In the genomic region with DNA sequence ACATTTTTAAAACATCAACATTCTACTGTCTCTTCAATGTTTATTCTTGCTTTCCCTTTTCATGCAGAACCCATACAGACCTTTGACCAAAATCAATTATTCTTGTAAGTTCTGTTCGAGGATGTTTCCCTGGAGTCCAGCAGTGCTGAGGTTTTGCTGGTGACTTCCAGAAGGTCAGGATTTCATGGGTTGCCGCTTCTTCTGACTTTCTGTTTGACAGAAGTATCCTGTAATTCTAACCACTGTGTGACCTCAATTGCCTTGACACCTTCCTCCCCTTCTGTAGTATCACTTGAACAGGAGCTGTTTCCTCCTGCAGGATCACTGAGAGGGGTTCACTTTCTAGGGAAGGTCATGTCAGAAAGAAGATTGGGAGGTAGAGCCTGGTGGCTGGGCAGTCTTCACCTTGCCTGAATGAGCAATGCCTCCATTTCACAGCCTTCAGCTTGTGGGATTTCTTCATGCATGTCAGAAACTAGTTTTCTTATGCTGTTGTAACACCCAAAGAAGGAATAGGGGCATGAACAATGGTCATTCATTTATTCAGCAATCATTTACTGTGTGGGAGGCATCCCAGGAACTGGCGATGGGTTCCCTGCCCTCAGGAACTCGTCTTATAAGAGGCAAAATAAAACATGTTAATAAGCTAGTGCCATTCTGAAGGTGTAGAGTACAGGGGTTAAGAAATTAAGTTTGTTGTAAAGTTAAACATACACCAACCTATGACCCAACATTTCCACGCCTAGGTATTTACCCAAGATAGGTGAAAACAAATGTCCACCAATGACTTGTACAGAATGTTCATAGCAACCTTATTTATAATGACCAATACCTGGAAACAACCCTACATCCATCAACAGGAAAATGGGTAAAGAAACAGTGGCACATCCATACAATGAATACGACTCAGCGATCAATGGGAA, we compare ENCODE assay signal across 15 cellular contexts.
DNase-seq lines count a peak whose midpoint lies in the region; ATAC-seq, FAIRE-seq and TF ChIP-seq lines count a peak whose summit lies in the region.
"Had no signal": no experiment of that assay in that cellular context is flagged by ENCODE, and none has a peak within 500 bp of the region (broad histone marks: within the 10 kb centered on the region; RNA-seq: fewer than 3 reads in every experiment).

No MANE protein-coding gene starts in this region.

- peaks cover 49 to 93% (median 75%) of the 10 kb centered on the region in 5 donors for H3K27me3 Mint-ChIP-seq in naive thymus-derived CD8-positive, alpha-beta T cell
- peaks cover 81% of the 10 kb centered on the region for H3K27me3 Mint-ChIP-seq in stimulated activated memory B cell treated with anti-CD40 and anti-IgM and Interleukin-4, amounts not matched to agents 10 μg/mL and 1 μg/mL and 100 μg/mL, for 72 hours

- TF ChIP-seq CTCF in liver (IDR thresholded peaks at IDR 0.05; ENCODE audit: low read depth, low read length, missing input control) = no peak
- TF ChIP-seq CTCF in HepG2 (CRISPR knock-in tag; IDR thresholded peaks at IDR 0.05) = no peak

- H3K9ac ChIP-seq in liver (ENCODE audit: low read depth in 1 of 2, low read length in 2 of 2) = peak overlapping the region; percentile 20 to 42
- H3K9ac ChIP-seq in HepG2 (ENCODE audit: insufficient read depth, low read depth, low read length) = no peak overlapping the region
- no peak overlapping the region for H3K9ac ChIP-seq in mesendoderm (ENCODE audit: low read length)

- no peak overlapping the region for H3K4me3 Mint-ChIP-seq in naive thymus-derived CD8-positive, alpha-beta T cell
- no peak overlapping the region for H3K4me3 Mint-ChIP-seq in stimulated activated memory B cell treated with anti-CD40 and anti-IgM and Interleukin-4, amounts not matched to agents 10 μg/mL and 1 μg/mL and 100 μg/mL, for 72 hours
- H3K4me3 Mint-ChIP-seq: activated naive CD4-positive, alpha-beta T cell treated with anti-CD3 and anti-CD28 coated beads, Interleukin-2, amount 50 U/mL, for 24 hours; dendritic cell treated with granulocyte-macrophage colony-stimulating factor and Interleukin-4, amounts not matched to agents 40 ng/mL and 50 ng/mL, for 4 days had no signal

- H2AFZ ChIP-seq in HepG2 (ENCODE audit: low read length) = no peak overlapping the region

- H3K27ac ChIP-seq in liver (ENCODE audit: low read depth in 1 of 2, low read length in 2 of 2) = peak overlapping the region; percentile 66 to 68
- no peak overlapping the region for H3K27ac ChIP-seq in HepG2 (ENCODE audit: extremely low read length, insufficient read depth, low read length)
- H3K27ac ChIP-seq in mesendoderm (ENCODE audit: low read depth, low read length) = no peak overlapping the region
- H3K27ac ChIP-seq: foreskin keratinocyte had no signal

- H3K4me1 Mint-ChIP-seq in naive thymus-derived CD8-positive, alpha-beta T cell = peaks cover 11 to 21% (median 18%) of the 10 kb centered on the region in 4 donors
- H3K4me1 Mint-ChIP-seq in stimulated activated memory B cell treated with anti-CD40 and anti-IgM and Interleukin-4, amounts not matched to agents 10 μg/mL and 1 μg/mL and 100 μg/mL, for 72 hours = peaks cover 18% of the 10 kb centered on the region

- H4K5ac ChIP-seq in mesendoderm (ENCODE audit: low read length) = no peak overlapping the region

- no peak for TF ChIP-seq POLR2A in HepG2 (IDR thresholded peaks at IDR 0.05; ENCODE audit: insufficient read depth in 1 of 2, low read depth in 2 of 2, low read length in 2 of 2)

- H2BK120ac ChIP-seq in mesendoderm (ENCODE audit: low read depth, low read length) = no peak overlapping the region

- 35% methylated on average over 7 of the region's 7 CpGs for WGBS in liver
- WGBS in HepG2 (ENCODE audit: low lambda C conversion rate) = 23% methylated on average over 7 of the region's 7 CpGs
- WGBS in mesendoderm (ENCODE audit: extremely low coverage, insufficient coverage, low lambda C conversion rate) = no CpG with 5 or more reads among the region's 7 CpGs

- POLR2A ChIA-PET in HepG2 (lab: Yijun Ruan, JAX) = no interaction called here
- POLR2A ChIA-PET in naive thymus-derived CD8-positive, alpha-beta T cell (lab: Charles Lee) = no interaction called here

- H3K4ac ChIP-seq in mesendoderm (ENCODE audit: low read depth, low read length) = no peak overlapping the region

- H3K36me3 ChIP-seq in liver (ENCODE audit: control insufficient read depth in 4 of 4, insufficient read depth in 3 of 4, low read depth in 1 of 4, low read length in 3 of 4) (no peaks in the 10 kb centered on the region), HepG2 (replicated peaks in 1 of 2; ENCODE audit: control insufficient read depth in 1 of 2, insufficient read depth in 2 of 2, low read length in 2 of 2) (no peaks in the 10 kb centered on the region), mesendoderm (ENCODE audit: control insufficient read depth, insufficient read depth, low read length) (no peaks in the 10 kb centered on the region)

- no peaks in the 10 kb centered on the region for H3K27me3 ChIP-seq in liver (ENCODE audit: control insufficient read depth in 4 of 4, insufficient read depth in 4 of 4, low read length in 3 of 4)
- peaks cover 0 to 29% of the 10 kb centered on the region in 2 experiments for H3K27me3 ChIP-seq in HepG2 (ENCODE audit: control insufficient read depth in 1 of 2, insufficient read depth in 2 of 2, low read length in 2 of 2)
- no peaks in the 10 kb centered on the region for H3K27me3 ChIP-seq in mesendoderm (ENCODE audit: insufficient read depth, low read length, poor library complexity)
- H3K27me3 ChIP-seq: foreskin keratinocyte had no signal

- DNase-seq in HepG2 (ENCODE audit: low spot score) (no peak), mesendoderm (no peak), A172 (ENCODE audit: low spot score) (no peak)
- no peak for DNase-seq in naive thymus-derived CD8-positive, alpha-beta T cell
- DNase-seq: foreskin keratinocyte, GOT3, NCI-H524 treated with DMSO at 0.1 percent for 48 hours, SHP77 had no signal

- H3K27ac Mint-ChIP-seq in naive thymus-derived CD8-positive, alpha-beta T cell = no peak overlapping the region
- H3K27ac Mint-ChIP-seq in stimulated activated memory B cell treated with anti-CD40 and anti-IgM and Interleukin-4, amounts not matched to agents 10 μg/mL and 1 μg/mL and 100 μg/mL, for 72 hours = no peak overlapping the region
- H3K27ac Mint-ChIP-seq: activated naive CD4-positive, alpha-beta T cell treated with anti-CD3 and anti-CD28 coated beads, Interleukin-2, amount 50 U/mL, for 24 hours; dendritic cell treated with granulocyte-macrophage colony-stimulating factor and Interleukin-4, amounts not matched to agents 40 ng/mL and 50 ng/mL, for 4 days had no signal

- H2BK15ac ChIP-seq in mesendoderm (replicated peaks; ENCODE audit: low read depth) = no peak overlapping the region

- no peaks in the 10 kb centered on the region for H3K36me3 Mint-ChIP-seq in naive thymus-derived CD8-positive, alpha-beta T cell
- no peaks in the 10 kb centered on the region for H3K36me3 Mint-ChIP-seq in stimulated activated memory B cell treated with anti-CD40 and anti-IgM and Interleukin-4, amounts not matched to agents 10 μg/mL and 1 μg/mL and 100 μg/mL, for 72 hours
- H3K36me3 Mint-ChIP-seq: activated naive CD4-positive, alpha-beta T cell treated with anti-CD3 and anti-CD28 coated beads, Interleukin-2, amount 50 U/mL, for 24 hours had no signal

- H3K9me3 ChIP-seq in liver (ENCODE audit: control insufficient read depth in 4 of 4, low read length in 3 of 4) (no peaks in the 10 kb centered on the region), HepG2 (ENCODE audit: low read length) (no peaks in the 10 kb centered on the region)

- TF ChIP-seq RAD21 in liver (IDR thresholded peaks at IDR 0.05) = peak in 1 of 2 donors; percentile 8
- no peak for TF ChIP-seq RAD21 in HepG2 (CRISPR knock-in tag; IDR thresholded peaks at IDR 0.05)

- H3K56ac ChIP-seq in mesendoderm (ENCODE audit: low read length) = no peak overlapping the region

- H3K4me1 ChIP-seq in liver (ENCODE audit: control insufficient read depth in 4 of 4, insufficient read depth in 4 of 4, low read length in 3 of 4) = peaks cover 6 to 44% (median 28%) of the 10 kb centered on the region in 4 donors
- peaks cover 7% of the 10 kb centered on the region; the same call in 1 of the 2 replicates for H3K4me1 ChIP-seq in HepG2 (ENCODE audit: insufficient read depth, low read length)
- peaks cover 16% of the 10 kb centered on the region for H3K4me1 ChIP-seq in mesendoderm (ENCODE audit: control insufficient read depth, low read depth, low read length)

- no peak overlapping the region for H3K18ac ChIP-seq in mesendoderm (ENCODE audit: low read length)

- no peak overlapping the region for H4K8ac ChIP-seq in mesendoderm (ENCODE audit: low read depth, low read length)

- ATAC-seq in HepG2 (no peak), HG02763 (IDR thresholded peaks at IDR 0.05; ENCODE audit: unreplicated experiment) (no peak)
- no peak for ATAC-seq in naive thymus-derived CD8-positive, alpha-beta T cell
- ATAC-seq in stimulated activated memory B cell treated with anti-CD40 and anti-IgM and Interleukin-4, amounts not matched to agents 10 μg/mL and 1 μg/mL and 100 μg/mL, for 72 hours = no peak
- ATAC-seq: foreskin keratinocyte had no signal

- CTCF ChIA-PET in HepG2 (lab: Yijun Ruan, JAX; ENCODE audit: low intra/inter-chr PET ratio, low total read pairs) = no interaction called here

- in situ Hi-C loops in HepG2 (cut with HindIII; ENCODE audit: extremely low pct_ligation_motif_present, low pct_unique_long_range_greater_than_20kb) = no loop called here

- H3K23ac ChIP-seq in mesendoderm (ENCODE audit: low read length) = peak overlapping the region; percentile 54

- intact Hi-C loops in HepG2 (cut with micrococcal nuclease; ENCODE audit: unreplicated experiment) = no loop called here

- TF ChIP-seq EP300 in HepG2 (IDR thresholded peaks at IDR 0.05; ENCODE audit: low read depth in 2 of 2, low read length in 2 of 2) (no peak), HepG2 (CRISPR knock-in tag; IDR thresholded peaks at IDR 0.05; ENCODE audit: borderline replicate concordance) (no peak)

- H3K4me3 ChIP-seq in liver (ENCODE audit: low read depth in 1 of 3, low read length in 3 of 3) = peak overlapping the region in 1 of 3 donors; percentile 10
- no peak overlapping the region for H3K4me3 ChIP-seq in HepG2 (replicated peaks in 1 of 3; ENCODE audit: insufficient read depth in 1 of 3, low read depth in 2 of 3, low read length in 3 of 3)
- H3K4me3 ChIP-seq in mesendoderm (ENCODE audit: low read length) = no peak overlapping the region

- BruUV-seq in HepG2 (replicated peaks; lab: Mats Ljungman, UMichigan) = no TSS peak

- H3K4me2 ChIP-seq in HepG2 (ENCODE audit: low read depth, low read length) = no peak overlapping the region
- H3K4me2 ChIP-seq in mesendoderm (ENCODE audit: low read length) = no peak overlapping the region

- no peaks in the 10 kb centered on the region for H3K79me2 ChIP-seq in HepG2 (ENCODE audit: insufficient read depth, low read length)
- H3K79me2 ChIP-seq in mesendoderm (ENCODE audit: control insufficient read depth, insufficient read depth, low read length) = peaks cover 24% of the 10 kb centered on the region

- no peak overlapping the region for H2AK5ac ChIP-seq in mesendoderm (ENCODE audit: low read length)

- FAIRE-seq in HepG2 (lab: Jason Lieb, UNC) (no peak), colon (lab: Jason Lieb, UNC) (peak; percentile 21)
- FAIRE-seq: TTC549 had no signal

- peaks cover 0 to 6% (median 0%) of the 10 kb centered on the region in 9 donors for H3K9me3 Mint-ChIP-seq in naive thymus-derived CD8-positive, alpha-beta T cell
- no peaks in the 10 kb centered on the region for H3K9me3 Mint-ChIP-seq in stimulated activated memory B cell treated with anti-CD40 and anti-IgM and Interleukin-4, amounts not matched to agents 10 μg/mL and 1 μg/mL and 100 μg/mL, for 72 hours
- H3K9me3 Mint-ChIP-seq: activated naive CD4-positive, alpha-beta T cell treated with anti-CD3 and anti-CD28 coated beads, Interleukin-2, amount 50 U/mL, for 24 hours; dendritic cell treated with granulocyte-macrophage colony-stimulating factor and Interleukin-4, amounts not matched to agents 40 ng/mL and 50 ng/mL, for 4 days had no signal

- H3K79me1 ChIP-seq in mesendoderm (ENCODE audit: low read length) = peaks cover 3% of the 10 kb centered on the region

- no peaks in the 10 kb centered on the region for H4K20me1 ChIP-seq in HepG2 (ENCODE audit: insufficient read depth, low read length)

- no peak overlapping the region for H2BK5ac ChIP-seq in mesendoderm (ENCODE audit: low read length)

Comparison
In these comparisons a context has a peak if more than half of its experiments do, and no peak if none do; other contexts are left out.
1. H3K27ac ChIP-seq: peak in liver (2 of 2); none in HepG2 (single experiment) and mesendoderm (single experiment).
2. H3K9ac ChIP-seq: peak in liver (2 of 2); none in HepG2 (single experiment) and mesendoderm (single experiment).